27 cellular contexts compared by ENCODE assay signal in the genomic region with DNA sequence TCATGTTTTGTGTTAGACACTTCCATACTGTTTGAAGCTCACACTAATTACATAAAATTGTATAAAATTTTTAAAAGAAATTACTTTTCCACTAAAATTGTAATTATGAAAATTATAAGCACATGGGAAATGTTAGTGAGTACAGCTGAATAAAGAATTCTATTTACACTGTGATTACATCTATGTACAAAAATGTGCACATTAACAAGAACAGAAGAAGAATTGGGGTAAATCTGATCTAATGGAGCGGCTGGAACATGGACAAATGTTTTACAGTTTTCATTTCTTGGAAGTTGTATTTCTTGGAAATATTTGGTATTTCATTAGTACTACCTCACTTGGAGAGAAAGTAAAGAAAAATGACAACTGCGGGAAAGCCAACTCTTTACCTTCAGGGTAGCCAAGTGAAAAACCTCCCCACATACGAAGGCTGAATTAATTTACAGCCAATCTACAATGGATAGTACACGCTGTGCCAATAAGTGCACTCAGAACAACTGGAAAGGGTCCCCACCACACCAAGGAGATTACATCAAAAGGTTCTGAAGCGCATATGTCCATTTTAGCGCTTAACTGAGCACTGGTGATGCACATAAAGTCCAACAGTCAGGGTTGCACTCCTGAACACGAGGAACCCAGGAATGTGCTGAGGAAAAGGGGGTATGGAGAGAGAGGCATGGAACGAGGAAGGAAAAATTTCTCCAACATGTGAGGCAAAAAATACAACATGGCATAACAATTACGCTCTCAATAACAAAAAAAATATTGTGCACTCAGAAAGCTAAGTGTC.
"Had no signal": no experiment of that assay in that cellular context is flagged by ENCODE, and none has a peak within 500 bp of the region (broad histone marks: within the 10 kb centered on the region; RNA-seq: fewer than 3 reads in every experiment).

No MANE protein-coding gene starts in this region.

- H2AFZ ChIP-seq: hepatocyte had no signal

- H3K27me3 ChIP-seq: adrenal gland, body of pancreas, colonic mucosa, gastrocnemius medialis, hepatocyte, ovary, sigmoid colon, uterus had no signal

- H3K36me3 Mint-ChIP-seq: activated naive CD4-positive, alpha-beta T cell treated with anti-CD3 and anti-CD28 coated beads, Interleukin-2, amount 50 U/mL, for 72 hours; stimulated activated effector memory CD8-positive, alpha-beta T cell treated with anti-CD3 and anti-CD28 coated beads, Interleukin-12 subunit alpha, Interleukin-12 subunit beta, amount 100 ng/mL, for 72 hours; type B pancreatic cell had no signal

- H3K4me3 Mint-ChIP-seq: activated CD4-positive, alpha-beta T cell treated with anti-CD3 and anti-CD28 coated beads for 36 hours; nephron; stimulated activated effector memory CD8-positive, alpha-beta T cell treated with anti-CD3 and anti-CD28 coated beads, Interleukin-12 subunit alpha, Interleukin-12 subunit beta, amount 100 ng/mL, for 72 hours; stimulated activated naive CD8-positive, alpha-beta T cell treated with anti-CD3 and anti-CD28 coated beads, Interleukin-15, Interleukin-2, amounts not matched to agents 100 ng/mL and 50 ng/mL, for 24 hours; type B pancreatic cell had no signal

- H3K27ac ChIP-seq: adrenal gland, body of pancreas, colonic mucosa, gastrocnemius medialis, hepatocyte, ovary, prostate gland, uterus had no signal

- H3K36me3 ChIP-seq: adrenal gland, colonic mucosa, gastrocnemius medialis, ovary, prostate gland, sigmoid colon, thoracic aorta, uterus had no signal

- DNase-seq: activated CD4-positive, alpha-beta T cell treated with anti-CD3 and anti-CD28 coated beads for 36 hours; activated CD4-positive, CD25-positive, alpha-beta regulatory T cell; activated naive CD4-positive, alpha-beta T cell; activated T-cell treated with anti-CD3 and anti-CD28 coated beads for 4 hours; activated T-cell treated with anti-CD3 and anti-CD28 coated beads, Interleukin-2, amount 50 U/mL, for 72 hours; adrenal gland; aorta; body of pancreas; colonic mucosa; effector CD8-positive, alpha-beta T cell; gastrocnemius medialis; left cardiac atrium; left ventricle myocardium superior; ovary; retina; sigmoid colon; small intestine; stimulated activated CD4-positive, alpha-beta T cell treated with anti-CD3 and anti-CD28 coated beads, Interleukin-4, amount 100 ng/mL, for 24 hours; uterus had no signal

- H3K9me3 Mint-ChIP-seq: activated naive CD4-positive, alpha-beta T cell treated with anti-CD3 and anti-CD28 coated beads, Interleukin-2, amount 50 U/mL, for 72 hours; activated T-cell treated with anti-CD3 and anti-CD28 coated beads, Interleukin-2, amount 50 U/mL, for 72 hours; nephron; stimulated activated effector memory CD8-positive, alpha-beta T cell treated with anti-CD3 and anti-CD28 coated beads, Interleukin-12 subunit alpha, Interleukin-12 subunit beta, amount 100 ng/mL, for 72 hours; stimulated activated naive CD8-positive, alpha-beta T cell treated with anti-CD3 and anti-CD28 coated beads, Interleukin-15, Interleukin-2, amounts not matched to agents 100 ng/mL and 50 ng/mL, for 24 hours; type B pancreatic cell had no signal

- H3K27me3 Mint-ChIP-seq: activated CD4-positive, alpha-beta T cell treated with anti-CD3 and anti-CD28 coated beads for 36 hours; stimulated activated naive CD8-positive, alpha-beta T cell treated with anti-CD3 and anti-CD28 coated beads, Interleukin-15, Interleukin-2, amounts not matched to agents 100 ng/mL and 50 ng/mL, for 24 hours; type B pancreatic cell had no signal

- H3K4me2 ChIP-seq: hepatocyte had no signal

- H3K9me3 ChIP-seq: adrenal gland, body of pancreas, colonic mucosa, gastrocnemius medialis, ovary, prostate gland, sigmoid colon, thoracic aorta, uterus had no signal

- H3K4me3 ChIP-seq: adrenal gland, body of pancreas, colonic mucosa, gastrocnemius medialis, hepatocyte, ovary, prostate gland, sigmoid colon, thoracic aorta, uterus had no signal

- H3K27ac Mint-ChIP-seq: activated CD4-positive, alpha-beta T cell treated with anti-CD3 and anti-CD28 coated beads for 36 hours; activated naive CD4-positive, alpha-beta T cell treated with anti-CD3 and anti-CD28 coated beads, Interleukin-2, amount 50 U/mL, for 72 hours; activated T-cell treated with anti-CD3 and anti-CD28 coated beads, Interleukin-2, amount 50 U/mL, for 72 hours; stimulated activated effector memory CD8-positive, alpha-beta T cell treated with anti-CD3 and anti-CD28 coated beads, Interleukin-12 subunit alpha, Interleukin-12 subunit beta, amount 100 ng/mL, for 72 hours; stimulated activated naive CD8-positive, alpha-beta T cell treated with anti-CD3 and anti-CD28 coated beads, Interleukin-15, Interleukin-2, amounts not matched to agents 100 ng/mL and 50 ng/mL, for 24 hours; type B pancreatic cell had no signal

- ATAC-seq: activated CD4-positive, alpha-beta T cell treated with anti-CD3 and anti-CD28 coated beads for 36 hours; activated naive CD4-positive, alpha-beta T cell treated with anti-CD3 and anti-CD28 coated beads, Interleukin-2, amount 50 U/mL, for 72 hours; activated T-cell treated with anti-CD3 and anti-CD28 coated beads, Interleukin-2, amount 50 U/mL, for 72 hours; body of pancreas; gastrocnemius medialis; left cardiac atrium; left ventricle myocardium superior; stimulated activated effector memory CD8-positive, alpha-beta T cell treated with anti-CD3 and anti-CD28 coated beads, Interleukin-12 subunit alpha, Interleukin-12 subunit beta, amount 100 ng/mL, for 72 hours had no signal
